Comparison of ENCODE assay signal across 10 cellular contexts in genomic region chr1:87410771-87411170, GRCh38.
DNase-seq lines count a peak whose midpoint lies in the region; ATAC-seq and TF ChIP-seq lines count a peak whose summit lies in the region.
"Had no signal": no experiment of that assay in that cellular context is flagged by ENCODE, and none has a peak within 500 bp of the region (broad histone marks: within the 10 kb centered on the region; RNA-seq: fewer than 3 reads in every experiment).

No MANE protein-coding gene starts in this region.

- CTCF ChIA-PET in naive thymus-derived CD4-positive, alpha-beta T cell (lab: Charles Lee) = no interaction called here

- peaks cover 0 to 5% (median 0%) of the 10 kb centered on the region in 5 donors for H3K36me3 Mint-ChIP-seq in naive thymus-derived CD4-positive, alpha-beta T cell
- H3K36me3 Mint-ChIP-seq: natural killer cell had no signal

- DNase-seq in AG10803 (ENCODE audit: low read depth) (peak; percentile 22), H4 (ENCODE audit: low spot score) (peak; percentile 14), NCI-H748 treated with DMSO at 0.1 percent for 48 hours (lab: John Stamatoyannopoulos, UW) (peak; percentile 12), left cardiac atrium (peak; percentile 24), ureter (ENCODE audit: low spot score) (no peak), upper lobe of right lung (no peak)
- no peak for DNase-seq in naive thymus-derived CD4-positive, alpha-beta T cell
- DNase-seq: activated CD8-positive, alpha-beta memory T cell treated with anti-CD3 and anti-CD28 coated beads for 24 hours; natural killer cell had no signal

- POLR2A ChIA-PET in naive thymus-derived CD4-positive, alpha-beta T cell (lab: Charles Lee) = no interaction called here

- no peak overlapping the region for H3K4me3 Mint-ChIP-seq in naive thymus-derived CD4-positive, alpha-beta T cell
- H3K4me3 Mint-ChIP-seq: natural killer cell had no signal

- intact Hi-C loops in left cardiac atrium (cut with DNase I) (no loop called here), upper lobe of right lung (cut with DNase I) (no loop called here)
- intact Hi-C loops in naive thymus-derived CD4-positive, alpha-beta T cell (cut with micrococcal nuclease) = no loop called here

- TF ChIP-seq CTCF in AG10803 (conservative IDR thresholded peaks at IDR 0.05; ENCODE audit: low read length) (no peak), upper lobe of right lung (IDR thresholded peaks at IDR 0.05) (no peak)

- H3K27ac Mint-ChIP-seq in naive thymus-derived CD4-positive, alpha-beta T cell = no peak overlapping the region
- H3K27ac Mint-ChIP-seq: natural killer cell had no signal

- H3K36me3 ChIP-seq in naive thymus-derived CD4-positive, alpha-beta T cell (ENCODE audit: control insufficient read depth in 2 of 3, insufficient read depth in 3 of 3, low read length in 3 of 3) = no peaks in the 10 kb centered on the region
- no peaks in the 10 kb centered on the region for H3K36me3 ChIP-seq in upper lobe of right lung

- no peak overlapping the region for H3K27ac ChIP-seq in naive thymus-derived CD4-positive, alpha-beta T cell (ENCODE audit: low read depth, low read length)
- H3K27ac ChIP-seq in upper lobe of right lung = no peak overlapping the region

- peaks cover 0 to 3% (median 0%) of the 10 kb centered on the region in 7 donors for H3K4me1 Mint-ChIP-seq in naive thymus-derived CD4-positive, alpha-beta T cell

- no peaks in the 10 kb centered on the region for H3K9me3 ChIP-seq in naive thymus-derived CD4-positive, alpha-beta T cell (ENCODE audit: control insufficient read depth in 2 of 3, low read length in 3 of 3)
- H3K9me3 ChIP-seq in upper lobe of right lung = no peaks in the 10 kb centered on the region

- peaks cover 0 to 5% (median 0%) of the 10 kb centered on the region in 11 donors for H3K9me3 Mint-ChIP-seq in naive thymus-derived CD4-positive, alpha-beta T cell
- H3K9me3 Mint-ChIP-seq: natural killer cell had no signal

- H3K27me3 Mint-ChIP-seq in naive thymus-derived CD4-positive, alpha-beta T cell = peaks cover 0 to 20% (median 0%) of the 10 kb centered on the region in 5 donors

- ATAC-seq in left cardiac atrium (no peak), GM18520 (IDR thresholded peaks at IDR 0.05; ENCODE audit: unreplicated experiment) (no peak), upper lobe of right lung (no peak)
- no peak for ATAC-seq in naive thymus-derived CD4-positive, alpha-beta T cell
- ATAC-seq: natural killer cell had no signal

- no peaks in the 10 kb centered on the region for H3K27me3 ChIP-seq in naive thymus-derived CD4-positive, alpha-beta T cell (ENCODE audit: control insufficient read depth in 2 of 2, insufficient read depth in 2 of 2, low read length in 2 of 2)
- no peaks in the 10 kb centered on the region for H3K27me3 ChIP-seq in upper lobe of right lung

- no peaks in the 10 kb centered on the region for H3K4me1 ChIP-seq in naive thymus-derived CD4-positive, alpha-beta T cell (ENCODE audit: control insufficient read depth in 2 of 2, insufficient read depth in 2 of 2, low read length in 2 of 2)
- H3K4me1 ChIP-seq in upper lobe of right lung = no peaks in the 10 kb centered on the region

- no peak overlapping the region for H3K4me3 ChIP-seq in AG10803 (ENCODE audit: low read length)
- H3K4me3 ChIP-seq in naive thymus-derived CD4-positive, alpha-beta T cell (ENCODE audit: low read length) = no peak overlapping the region
- no peak overlapping the region for H3K4me3 ChIP-seq in upper lobe of right lung

Comparison
In these comparisons a context has a peak if more than half of its experiments do, and no peak if none do; other contexts are left out.
1. DNase-seq: peak in AG10803 (single experiment), H4 (single experiment), NCI-H748 treated with DMSO at 0.1 percent for 48 hours (single experiment) and left cardiac atrium (single experiment); none in ureter (single experiment), naive thymus-derived CD4-positive, alpha-beta T cell (0 of 9) and upper lobe of right lung (single experiment).